In the genomic region with DNA sequence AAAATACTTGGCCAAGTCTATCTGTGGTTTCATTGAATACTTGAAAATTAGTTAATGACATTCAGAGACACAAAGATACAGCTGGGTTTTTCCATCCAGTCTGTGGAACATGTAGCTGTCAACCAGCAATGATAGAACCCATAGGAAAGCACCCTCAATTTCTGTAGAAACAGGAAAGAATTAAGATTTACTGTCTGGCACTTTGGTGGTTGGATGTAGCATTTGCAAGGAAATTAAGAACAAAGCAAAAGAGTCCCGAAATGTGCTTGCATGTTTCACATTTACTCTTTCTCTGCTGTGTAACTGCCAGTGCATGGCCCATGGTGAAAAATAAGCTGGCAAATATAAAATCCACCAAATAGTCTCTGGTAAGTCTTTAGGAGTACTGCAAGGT, we compare ENCODE assay signal across 17 cellular contexts. TPM values are rescaled to one million over a fixed set of nuclear protein-coding genes. Genes with fewer than 3 reads are reported as not detected.
DNase-seq lines count a peak whose midpoint lies in the region; ATAC-seq and TF ChIP-seq lines count a peak whose summit lies in the region.
"Had no signal": no experiment of that assay in that cellular context is flagged by ENCODE, and none has a peak within 500 bp of the region (broad histone marks: within the 10 kb centered on the region; RNA-seq: fewer than 3 reads in every experiment).

No MANE protein-coding gene starts in this region.

- intact Hi-C loops in activated CD4-positive, alpha-beta T cell treated with anti-CD3 and anti-CD28 coated beads for 36 hours (cut with DNase I, micrococcal nuclease), result loop anchor here in 1 of 2 experiments (2.0 kb wide), 1 partner anchor 31 kb away; no protein-coding TSS in a partner anchor
- intact Hi-C loops in activated CD8-positive, alpha-beta T cell treated with anti-CD3 and anti-CD28 coated beads for 36 hours (cut with micrococcal nuclease), result loop anchor here (2.0 to 5.0 kb wide), 2 partner anchors 17 to 35 kb away; partner anchors contain the start of gene ANKRD44
- intact Hi-C loops in esophagus muscularis mucosa (cut with DNase I) (no loop called here), esophagus squamous epithelium (cut with DNase I) (no loop called here)

- H3K4me1 ChIP-seq in CD8-positive, alpha-beta memory T cell (ENCODE audit: insufficient read depth, low read length), result peaks cover 53% of the 10 kb centered on the region
- H3K4me1 ChIP-seq in esophagus muscularis mucosa (no peaks in the 10 kb centered on the region), esophagus squamous epithelium (no peaks in the 10 kb centered on the region)
- H3K4me1 ChIP-seq: BLaER1 had no signal

- no peak for TF ChIP-seq POLR2A in esophagus muscularis mucosa (IDR thresholded peaks at IDR 0.05; ENCODE audit: low read depth)
- TF ChIP-seq POLR2A in esophagus squamous epithelium (IDR thresholded peaks at IDR 0.05), result no peak

- H3K36me3 ChIP-seq in CD8-positive, alpha-beta memory T cell (ENCODE audit: insufficient read depth, low read length), result no peaks in the 10 kb centered on the region
- H3K36me3 ChIP-seq in esophagus muscularis mucosa, result no peaks in the 10 kb centered on the region
- H3K36me3 ChIP-seq in esophagus squamous epithelium, result no peaks in the 10 kb centered on the region
- H3K36me3 ChIP-seq: BLaER1 had no signal

- peak; percentile 57 for ATAC-seq in activated CD4-positive, alpha-beta T cell treated with anti-CD3 and anti-CD28 coated beads for 36 hours
- peak; percentile 45 for ATAC-seq in activated CD8-positive, alpha-beta T cell treated with anti-CD3 and anti-CD28 coated beads for 36 hours

- peaks cover 62% of the 10 kb centered on the region for H3K4me1 Mint-ChIP-seq in activated CD4-positive, alpha-beta T cell treated with anti-CD3 and anti-CD28 coated beads for 36 hours
- H3K4me1 Mint-ChIP-seq in CD8-positive, alpha-beta memory T cell, result peaks cover 42 to 58% (median 58%) of the 10 kb centered on the region in 3 donors
- H3K4me1 Mint-ChIP-seq in activated CD8-positive, alpha-beta T cell treated with anti-CD3 and anti-CD28 coated beads for 36 hours (ENCODE audit: low read depth), result peaks cover 60% of the 10 kb centered on the region

- H3K36me3 Mint-ChIP-seq in activated CD4-positive, alpha-beta T cell treated with anti-CD3 and anti-CD28 coated beads for 36 hours (ENCODE audit: low read depth), result peaks cover 9% of the 10 kb centered on the region
- H3K36me3 Mint-ChIP-seq in CD8-positive, alpha-beta memory T cell, result peaks cover 0 to 9% (median 0%) of the 10 kb centered on the region in 3 donors
- H3K36me3 Mint-ChIP-seq in activated CD8-positive, alpha-beta T cell treated with anti-CD3 and anti-CD28 coated beads for 36 hours (ENCODE audit: low read depth), result peaks cover 13% of the 10 kb centered on the region

- WGBS in esophagus muscularis mucosa, result 65% methylated on average over 1 of the region's 1 CpG
- 55 to 60% methylated on average over 1 of the region's 1 CpG for WGBS in esophagus squamous epithelium, 2 donors

- peaks cover 7% of the 10 kb centered on the region for H3K9me3 Mint-ChIP-seq in activated CD4-positive, alpha-beta T cell treated with anti-CD3 and anti-CD28 coated beads for 36 hours (ENCODE audit: low read depth)
- H3K9me3 Mint-ChIP-seq in CD8-positive, alpha-beta memory T cell, result no peaks in the 10 kb centered on the region
- peaks cover 10% of the 10 kb centered on the region for H3K9me3 Mint-ChIP-seq in activated CD8-positive, alpha-beta T cell treated with anti-CD3 and anti-CD28 coated beads for 36 hours

- no peak overlapping the region for H3K4me3 ChIP-seq in CD8-positive, alpha-beta memory T cell (ENCODE audit: low read length)
- H3K4me3 ChIP-seq in esophagus muscularis mucosa, result no peak overlapping the region
- no peak overlapping the region for H3K4me3 ChIP-seq in esophagus squamous epithelium
- H3K4me3 ChIP-seq: BLaER1 had no signal

- no peaks in the 10 kb centered on the region for H3K27me3 Mint-ChIP-seq in activated CD4-positive, alpha-beta T cell treated with anti-CD3 and anti-CD28 coated beads for 36 hours
- no peaks in the 10 kb centered on the region for H3K27me3 Mint-ChIP-seq in CD8-positive, alpha-beta memory T cell
- H3K27me3 Mint-ChIP-seq in activated CD8-positive, alpha-beta T cell treated with anti-CD3 and anti-CD28 coated beads for 36 hours, result no peaks in the 10 kb centered on the region
- H3K27me3 Mint-ChIP-seq: memory B cell had no signal

- no peak for DNase-seq in activated CD4-positive, alpha-beta T cell treated with anti-CD3 and anti-CD28 coated beads for 36 hours
- DNase-seq in activated CD4-positive, alpha-beta T cell treated with anti-CD3 and anti-CD28 coated beads, Interleukin-2, amount 50 U/mL, for 48 hours, result no peak
- DNase-seq in CD8-positive, alpha-beta memory T cell, result no peak
- DNase-seq in activated CD8-positive, alpha-beta T cell treated with anti-CD3 and anti-CD28 coated beads for 36 hours, result no peak
- DNase-seq in esophagus muscularis mucosa (ENCODE audit: extremely low spot score) (peak; percentile 50), iPS-NIHi7 (ENCODE audit: extremely low spot score) (no peak), esophagus squamous epithelium (lab: John Stamatoyannopoulos, UW) (no peak), cerebellum (ENCODE audit: low spot score) (no peak)
- DNase-seq: dermis blood vessel endothelial cell; HCEC 1CT; kidney glomerular epithelial cell; NCI-H1105 treated with DMSO at 0.1 percent for 48 hours; NCI-H510A treated with DMSO at 0.1 percent for 48 hours; stimulated activated CD4-positive, alpha-beta T cell treated with anti-CD3 and anti-CD28 coated beads, Interleukin-2, amount 100 ng/mL, for 24 hours had no signal

- peak overlapping the region; percentile 93 for H3K27ac Mint-ChIP-seq in activated CD4-positive, alpha-beta T cell treated with anti-CD3 and anti-CD28 coated beads for 36 hours
- H3K27ac Mint-ChIP-seq in CD8-positive, alpha-beta memory T cell, result peak overlapping the region in 7 of 8 donors; percentile 24 to 88 (median 73)
- peak overlapping the region; percentile 98 for H3K27ac Mint-ChIP-seq in activated CD8-positive, alpha-beta T cell treated with anti-CD3 and anti-CD28 coated beads for 36 hours
- H3K27ac Mint-ChIP-seq: memory B cell had no signal

- H3K27ac ChIP-seq in CD8-positive, alpha-beta memory T cell (ENCODE audit: low read depth, low read length), result no peak overlapping the region
- no peak overlapping the region for H3K27ac ChIP-seq in esophagus muscularis mucosa (replicated peaks in 1 of 4)
- no peak overlapping the region for H3K27ac ChIP-seq in esophagus squamous epithelium
- H3K27ac ChIP-seq: BLaER1, epithelial cell of prostate had no signal

- POLR2A ChIA-PET in activated CD4-positive, alpha-beta T cell treated with anti-CD3 and anti-CD28 coated beads for 36 hours (lab: Charles Lee), result interaction anchor here (0.8 to 1.3 kb wide), 4 partner anchors 20 to 129 kb away, joined by 3 to 5 read pairs (median 4); no protein-coding TSS in a partner anchor
- POLR2A ChIA-PET in CD8-positive, alpha-beta memory T cell (lab: Charles Lee), result interaction anchor here (1.0 to 1.5 kb wide), 3 partner anchors 19 to 129 kb away, joined by 3 to 4 read pairs (median 3); no protein-coding TSS in a partner anchor
- POLR2A ChIA-PET in activated CD8-positive, alpha-beta T cell treated with anti-CD3 and anti-CD28 coated beads for 36 hours (lab: Charles Lee), result interaction anchor here (0.6 to 2.3 kb wide), 12 partner anchors 12 to 115 kb away, joined by 3 to 11 read pairs (median 4); partner anchors contain the start of gene ANKRD44

- peak overlapping the region; percentile 40 for H3K4me3 Mint-ChIP-seq in activated CD4-positive, alpha-beta T cell treated with anti-CD3 and anti-CD28 coated beads for 36 hours
- H3K4me3 Mint-ChIP-seq in CD8-positive, alpha-beta memory T cell, result peak overlapping the region in 6 of 7 donors; percentile 22 to 76 (median 59)
- peak overlapping the region; percentile 10 for H3K4me3 Mint-ChIP-seq in activated CD8-positive, alpha-beta T cell treated with anti-CD3 and anti-CD28 coated beads for 36 hours

- TF ChIP-seq CTCF in activated CD8-positive, alpha-beta T cell treated with anti-CD3 and anti-CD28 coated beads for 36 hours (IDR thresholded peaks at IDR 0.05), result no peak
- TF ChIP-seq CTCF in esophagus muscularis mucosa (IDR thresholded peaks at IDR 0.05) (no peak), esophagus squamous epithelium (IDR thresholded peaks at IDR 0.05) (no peak)

- H3K27me3 ChIP-seq in CD8-positive, alpha-beta memory T cell (ENCODE audit: insufficient read depth, low read length, poor library complexity, severe bottlenecking), result no peaks in the 10 kb centered on the region
- peaks cover 0 to 5% (median 0%) of the 10 kb centered on the region in 4 donors for H3K27me3 ChIP-seq in esophagus muscularis mucosa
- no peaks in the 10 kb centered on the region for H3K27me3 ChIP-seq in esophagus squamous epithelium
- H3K27me3 ChIP-seq: BLaER1 had no signal

- CTCF ChIA-PET in activated CD4-positive, alpha-beta T cell treated with anti-CD3 and anti-CD28 coated beads for 36 hours (lab: Charles Lee), result interaction anchor here (0.9 to 2.2 kb wide), 10 partner anchors 9 to 216 kb away, joined by 3 to 13 read pairs (median 3); no protein-coding TSS in a partner anchor
- CTCF ChIA-PET in CD8-positive, alpha-beta memory T cell (lab: Charles Lee), result interaction anchor here (0.8 to 4.9 kb wide), 9 partner anchors 8 to 214 kb away, joined by 3 to 25 read pairs (median 3); partner anchors contain the start of gene ANKRD44
- CTCF ChIA-PET in activated CD8-positive, alpha-beta T cell treated with anti-CD3 and anti-CD28 coated beads for 36 hours (lab: Charles Lee), result interaction anchor here (0.6 to 4.0 kb wide), 17 partner anchors 10 to 399 kb away, joined by 3 to 20 read pairs (median 4); no protein-coding TSS in a partner anchor

- TF ChIP-seq EP300 in esophagus muscularis mucosa (IDR thresholded peaks at IDR 0.05), result no peak

- no peaks in the 10 kb centered on the region for H3K9me3 ChIP-seq in CD8-positive, alpha-beta memory T cell (ENCODE audit: low read length)
- no peaks in the 10 kb centered on the region for H3K9me3 ChIP-seq in esophagus muscularis mucosa
- no peaks in the 10 kb centered on the region for H3K9me3 ChIP-seq in esophagus squamous epithelium
- H3K9me3 ChIP-seq: BLaER1 had no signal

RNA-seq across cellular contexts. Expression of gene ANKRD44, which starts 17.2 kb away (rescaled TPM):
- 100 to 1,000 TPM; 122 to 181 TPM for total RNA-seq in activated CD4-positive, alpha-beta T cell treated with anti-CD3 and anti-CD28 coated beads for 36 hours
- 100 to 1,000 TPM; 142 to 150 TPM for total RNA-seq in CD8-positive, alpha-beta memory T cell
- polyA plus RNA-seq in CD8-positive, alpha-beta memory T cell, result 90.1 TPM
- total RNA-seq in activated CD8-positive, alpha-beta T cell treated with anti-CD3 and anti-CD28 coated beads for 36 hours, result 100 to 1,000 TPM; 131 to 132 TPM
- total RNA-seq in esophagus muscularis mucosa, result 10 to 100 TPM; 41.4 to 76.6 (median 48.1) TPM
- 10 to 100 TPM in 2 of 4 donors, 1 to 10 TPM in 2; 4.5 to 54.0 (median 11.4) TPM for total RNA-seq in esophagus squamous epithelium
- total RNA-seq in cerebellum, result 84.9 TPM
